1 cellular context compared by ENCODE assay signal in genomic region chr5:38115318-38115827, GRCh38.
TF ChIP-seq lines count a peak whose summit lies in the region.

No MANE protein-coding gene starts in this region.

TF ChIP-seq in HepG2, 621 proteins besides CTCF, POLR2A, EP300 and RAD21 (continued from another document and continues in another):
- TF ChIP-seq MYPOP (CRISPR knock-in tag; IDR thresholded peaks at IDR 0.05) (peak; percentile 52; the same call in 1 of the 2 replicates), JUND (CRISPR knock-in tag; IDR thresholded peaks at IDR 0.05) (no peak), GTF3A (CRISPR knock-in tag; conservative IDR thresholded peaks at IDR 0.05) (no peak), CEBPZ (IDR thresholded peaks at IDR 0.05; ENCODE audit: low read length) (no peak), STAG1 (CRISPR knock-in tag; IDR thresholded peaks at IDR 0.05) (peak; percentile 17; the same call in 1 of the 2 replicates), CSRNP2 (CRISPR knock-in tag; conservative IDR thresholded peaks at IDR 0.05; ENCODE audit: low read depth) (no peak), HMGXB4 (CRISPR knock-in tag; IDR thresholded peaks at IDR 0.05; ENCODE audit: borderline replicate concordance in 1 of 2, low read depth in 1 of 2) (peak in 1 of 2 experiments; percentile 55; a peak in 1 of 4 replicates), PRPF4 (IDR thresholded peaks at IDR 0.05; ENCODE audit: low read depth, low read length, poor library complexity, severe bottlenecking) (no peak), ZNF607 (CRISPR knock-in tag; IDR thresholded peaks at IDR 0.05; ENCODE audit: borderline replicate concordance) (no peak), GRHL1 (CRISPR knock-in tag; conservative IDR thresholded peaks at IDR 0.05) (no peak), ZGPAT (CRISPR knock-in tag; IDR thresholded peaks at IDR 0.05) (peak; percentile 85), ZNF510 (CRISPR knock-in tag; IDR thresholded peaks at IDR 0.05; ENCODE audit: low read depth) (peak; percentile 7; the same call in 1 of the 2 replicates), SCMH1 (CRISPR knock-in tag; IDR thresholded peaks at IDR 0.05; ENCODE audit: borderline replicate concordance) (no peak), ZFP62 (CRISPR knock-in tag; IDR thresholded peaks at IDR 0.05) (no peak), ZNF776 (CRISPR knock-in tag; IDR thresholded peaks at IDR 0.05) (no peak), RARA (CRISPR knock-in tag; IDR thresholded peaks at IDR 0.05) (peak; percentile 73), ZSCAN9 (CRISPR knock-in tag; IDR thresholded peaks at IDR 0.05; ENCODE audit: borderline replicate concordance) (0 out of 2 replicates have a peak, but pooled peaks have one; percentile 39), KLF16 (CRISPR knock-in tag; IDR thresholded peaks at IDR 0.05) (peak in 1 of 2 experiments; percentile 59; a peak in 2 of 4 replicates), KAT8 (CRISPR knock-in tag; IDR thresholded peaks at IDR 0.05) (peak; percentile 76), ZNF331 (CRISPR knock-in tag; IDR thresholded peaks at IDR 0.05) (peak; percentile 82), ZNF788 (CRISPR knock-in tag; IDR thresholded peaks at IDR 0.05; ENCODE audit: borderline replicate concordance) (0 out of 2 replicates have a peak, but pooled peaks have one; percentile 29), FOXC1 (CRISPR knock-in tag; IDR thresholded peaks at IDR 0.05; ENCODE audit: borderline replicate concordance) (no peak), ZNF547 (CRISPR knock-in tag; IDR thresholded peaks at IDR 0.05) (no peak), THAP8 (CRISPR knock-in tag; IDR thresholded peaks at IDR 0.05; ENCODE audit: borderline replicate concordance) (no peak), RNF219 (CRISPR knock-in tag; IDR thresholded peaks at IDR 0.05) (no peak), MAX (IDR thresholded peaks at IDR 0.05) (peak; percentile 92), HMG20A (CRISPR knock-in tag; IDR thresholded peaks at IDR 0.05; ENCODE audit: borderline replicate concordance) (peak; percentile 74; the same call in 1 of the 2 replicates), KLF11 (CRISPR knock-in tag; IDR thresholded peaks at IDR 0.05) (peak; percentile 79), ZNF878 (CRISPR knock-in tag; IDR thresholded peaks at IDR 0.05) (no peak), MED13 (CRISPR knock-in tag; IDR thresholded peaks at IDR 0.05) (no peak; the same call in 1 of the 2 replicates), ZMYM4 (CRISPR knock-in tag; IDR thresholded peaks at IDR 0.05) (peak; percentile 67; the same call in 1 of the 2 replicates), JDP2 (CRISPR knock-in tag; IDR thresholded peaks at IDR 0.05; ENCODE audit: borderline replicate concordance) (no peak), HOXA9 (CRISPR knock-in tag; IDR thresholded peaks at IDR 0.05; ENCODE audit: borderline replicate concordance) (no peak), ZNF580 (CRISPR knock-in tag; IDR thresholded peaks at IDR 0.05; ENCODE audit: borderline replicate concordance, low read depth) (peak; percentile 91; the same call in 1 of the 2 replicates), NFATC3 (CRISPR knock-in tag; IDR thresholded peaks at IDR 0.05) (no peak), ZNF678 (CRISPR knock-in tag; IDR thresholded peaks at IDR 0.05) (no peak), MED1 (CRISPR knock-in tag; IDR thresholded peaks at IDR 0.05) (peak; percentile 89), FOXP4 (CRISPR knock-in tag; IDR thresholded peaks at IDR 0.05) (peak; percentile 80), MAF1 (CRISPR knock-in tag; IDR thresholded peaks at IDR 0.05; ENCODE audit: borderline replicate concordance) (no peak), ZNF747 (CRISPR knock-in tag; IDR thresholded peaks at IDR 0.05; ENCODE audit: borderline replicate concordance) (peak; percentile 21; the same call in 1 of the 2 replicates), GLMP (CRISPR knock-in tag; IDR thresholded peaks at IDR 0.05; ENCODE audit: borderline replicate concordance) (no peak), ELF1 (CRISPR knock-in tag; IDR thresholded peaks at IDR 0.05) (0 out of 2 replicates have a peak, but pooled peaks have one; percentile 16), SKI (IDR thresholded peaks at IDR 0.05; ENCODE audit: partially characterized antibody) (no peak), DNMT3B (CRISPR knock-in tag; conservative IDR thresholded peaks at IDR 0.05) (no peak), ADNP (CRISPR knock-in tag; IDR thresholded peaks at IDR 0.05) (no peak), FIP1L1 (IDR thresholded peaks at IDR 0.05; ENCODE audit: borderline replicate concordance, insufficient read depth, low read depth, low read length) (no peak), SALL2 (CRISPR knock-in tag; IDR thresholded peaks at IDR 0.05) (no peak)
